19 cellular contexts compared by ENCODE assay signal in genomic region chr1:53556657-53557227, GRCh38.
"Had no signal": no experiment of that assay in that cellular context is flagged by ENCODE, and none has a peak within 500 bp of the region (broad histone marks: within the 10 kb centered on the region; RNA-seq: fewer than 3 reads in every experiment).

No MANE protein-coding gene starts in this region.

- H3K4me1 ChIP-seq: ascending aorta, left ventricle myocardium inferior, prostate gland, testis had no signal

- H3K36me3 ChIP-seq: ascending aorta, left ventricle myocardium inferior, prostate gland, stomach had no signal

- ATAC-seq: activated T-cell treated with anti-CD3 and anti-CD28 coated beads, Interleukin-2, amount 50 U/mL, for 4 hours; naive thymus-derived CD8-positive, alpha-beta T cell; right cardiac atrium had no signal

- H3K27me3 Mint-ChIP-seq: activated CD4-positive, alpha-beta T cell treated with anti-CD3 and anti-CD28 coated beads, Interleukin-2, amount 10 ng/mL, durations not matched to agents 7 days and 5 days; activated naive CD8-positive, alpha-beta T cell treated with anti-CD3 and anti-CD28 coated beads for 36 hours had no signal

- H3K36me3 Mint-ChIP-seq: activated naive CD8-positive, alpha-beta T cell treated with anti-CD3 and anti-CD28 coated beads for 36 hours; memory B cell; naive thymus-derived CD8-positive, alpha-beta T cell had no signal

- H3K27me3 ChIP-seq: ascending aorta, hepatocyte, stomach, testis had no signal

- H2AFZ ChIP-seq: hepatocyte had no signal

- H3K9me3 Mint-ChIP-seq: activated CD4-positive, alpha-beta T cell treated with anti-CD3 and anti-CD28 coated beads, Interleukin-2, amount 10 ng/mL, durations not matched to agents 7 days and 5 days; activated naive CD8-positive, alpha-beta T cell treated with anti-CD3 and anti-CD28 coated beads for 36 hours; activated T-cell treated with anti-CD3 and anti-CD28 coated beads, Interleukin-2, amount 50 U/mL, for 4 hours; memory B cell; naive thymus-derived CD8-positive, alpha-beta T cell had no signal

- H3K79me2 ChIP-seq: hepatocyte had no signal

- FAIRE-seq: colon, keratinocyte had no signal

- H3K4me2 ChIP-seq: hepatocyte had no signal

- H3K4me1 Mint-ChIP-seq: memory B cell had no signal

- H3K4me3 ChIP-seq: ascending aorta, hepatocyte, left ventricle myocardium inferior, prostate gland, stomach, testis had no signal

- H3K9me3 ChIP-seq: ascending aorta, left ventricle myocardium inferior, prostate gland, stomach, testis had no signal

- H3K4me3 Mint-ChIP-seq: activated CD4-positive, alpha-beta T cell treated with anti-CD3 and anti-CD28 coated beads, Interleukin-2, amount 10 ng/mL, durations not matched to agents 7 days and 5 days; activated naive CD8-positive, alpha-beta T cell treated with anti-CD3 and anti-CD28 coated beads for 36 hours; activated T-cell treated with anti-CD3 and anti-CD28 coated beads, Interleukin-2, amount 50 U/mL, for 4 hours; memory B cell; naive thymus-derived CD8-positive, alpha-beta T cell had no signal

- DNase-seq: activated CD4-positive, alpha-beta T cell treated with anti-CD3 and anti-CD28 coated beads, Interleukin-2, amount 10 ng/mL, durations not matched to agents 7 days and 5 days; activated CD4-positive, CD25-positive, alpha-beta regulatory T cell; activated gamma-delta T cell; activated naive CD8-positive, alpha-beta T cell treated with anti-CD3 and anti-CD28 coated beads for 36 hours; caudate nucleus; left ventricle myocardium inferior; naive thymus-derived CD8-positive, alpha-beta T cell; nucleus accumbens; stimulated activated CD4-positive, alpha-beta T cell treated with anti-CD3 and anti-CD28 coated beads, Interleukin-1b, Interleukin-23, amount 100 ng/mL, for 48 hours; stomach; testis had no signal

- H3K27ac Mint-ChIP-seq: activated CD4-positive, alpha-beta T cell treated with anti-CD3 and anti-CD28 coated beads, Interleukin-2, amount 10 ng/mL, durations not matched to agents 7 days and 5 days; activated naive CD8-positive, alpha-beta T cell treated with anti-CD3 and anti-CD28 coated beads for 36 hours; memory B cell; naive thymus-derived CD8-positive, alpha-beta T cell had no signal

- H3K27ac ChIP-seq: ascending aorta, hepatocyte, left ventricle myocardium inferior, prostate gland, stomach, testis had no signal
